19 cellular contexts compared by ENCODE assay signal in genomic region chr19:28463493-28464053, GRCh38.
"Had no signal": no experiment of that assay in that cellular context is flagged by ENCODE, and none has a peak within 500 bp of the region (broad histone marks: within the 10 kb centered on the region; RNA-seq: fewer than 3 reads in every experiment).

No MANE protein-coding gene starts in this region.

- H3K36me3 Mint-ChIP-seq: natural killer cell; stimulated activated naive B cell treated with anti-CD40 and anti-IgM and Interleukin-4, amounts not matched to agents 10 μg/mL and 1 μg/mL and 100 μg/mL, for 72 hours had no signal

- H3K27ac Mint-ChIP-seq: natural killer cell; stimulated activated naive B cell treated with anti-CD40 and anti-IgM and Interleukin-4, amounts not matched to agents 10 μg/mL and 1 μg/mL and 100 μg/mL, for 72 hours had no signal

- H3K36me3 ChIP-seq: colonic mucosa, prostate gland, right lobe of liver, transverse colon had no signal

- H3K4me1 ChIP-seq: colonic mucosa, parathyroid adenoma, prostate gland, right lobe of liver, testis had no signal

- H3K27me3 ChIP-seq: colonic mucosa, hepatocyte, right lobe of liver, testis, transverse colon had no signal

- H3K4me3 Mint-ChIP-seq: natural killer cell; stimulated activated naive B cell treated with anti-CD40 and anti-IgM and Interleukin-4, amounts not matched to agents 10 μg/mL and 1 μg/mL and 100 μg/mL, for 72 hours; stimulated activated naive CD8-positive, alpha-beta T cell treated with anti-CD3 and anti-CD28 coated beads, Interleukin-15, amount 100 ng/mL, for 72 hours had no signal

- H3K27ac ChIP-seq: colonic mucosa, dorsolateral prefrontal cortex, hepatocyte, parathyroid adenoma, prostate gland, right lobe of liver, testis, transverse colon had no signal

- H3K4me3 ChIP-seq: colonic mucosa, dorsolateral prefrontal cortex, hepatocyte, mucosa of descending colon, prostate gland, right lobe of liver, testis, transverse colon had no signal

- H3K9me3 Mint-ChIP-seq: natural killer cell; stimulated activated naive B cell treated with anti-CD40 and anti-IgM and Interleukin-4, amounts not matched to agents 10 μg/mL and 1 μg/mL and 100 μg/mL, for 72 hours; stimulated activated naive CD8-positive, alpha-beta T cell treated with anti-CD3 and anti-CD28 coated beads, Interleukin-15, amount 100 ng/mL, for 72 hours had no signal

- H3K9me3 ChIP-seq: colonic mucosa, mucosa of descending colon, prostate gland, right lobe of liver, testis, transverse colon had no signal

- FAIRE-seq: kidney had no signal

- ATAC-seq: mucosa of descending colon; natural killer cell; stimulated activated naive B cell treated with anti-CD40 and anti-IgM and Interleukin-4, amounts not matched to agents 10 μg/mL and 1 μg/mL and 100 μg/mL, for 72 hours; stimulated activated naive CD8-positive, alpha-beta T cell treated with anti-CD3 and anti-CD28 coated beads, Interleukin-15, amount 100 ng/mL, for 72 hours had no signal

- DNase-seq: colonic mucosa; dorsolateral prefrontal cortex; effector CD8-positive, alpha-beta T cell; foreskin melanocyte; kidney; mammary epithelial cell; mucosa of descending colon; natural killer cell; retina; right lobe of liver; stimulated activated CD4-positive, alpha-beta T cell treated with anti-CD3 and anti-CD28 coated beads, Interleukin-2, amount 100 ng/mL, for 24 hours; stimulated activated CD4-positive, alpha-beta T cell treated with anti-CD3 and anti-CD28 coated beads, Interleukin-4, amount 100 ng/mL, for 4 hours; stimulated activated naive B cell treated with anti-CD40 and anti-IgM and Interleukin-4, amounts not matched to agents 10 μg/mL and 1 μg/mL and 100 μg/mL, for 72 hours; stimulated activated naive CD8-positive, alpha-beta T cell treated with anti-CD3 and anti-CD28 coated beads, Interleukin-15, amount 100 ng/mL, for 72 hours; testis; transverse colon had no signal

- H3K27me3 Mint-ChIP-seq: stimulated activated naive CD8-positive, alpha-beta T cell treated with anti-CD3 and anti-CD28 coated beads, Interleukin-15, amount 100 ng/mL, for 72 hours had no signal
